22 cellular contexts compared by ENCODE assay signal in genomic region chr17:42917236-42917603, GRCh38. TPM values are rescaled to one million over a fixed set of nuclear protein-coding genes. Genes with fewer than 3 reads are reported as not detected.
DNase-seq lines count a peak whose midpoint lies in the region; FAIRE-seq and TF ChIP-seq lines count a peak whose summit lies in the region.
"Had no signal": no experiment of that assay in that cellular context is flagged by ENCODE, and none has a peak within 500 bp of the region (broad histone marks: within the 10 kb centered on the region; RNA-seq: fewer than 3 reads in every experiment).

No MANE protein-coding gene starts in this region.

- H3K36me3 ChIP-seq in A673 (ENCODE audit: insufficient read depth, low read length, poor library complexity, severe bottlenecking): no peaks in the 10 kb centered on the region
- no peaks in the 10 kb centered on the region for H3K36me3 ChIP-seq in bronchial epithelial cell (ENCODE audit: control insufficient read depth, insufficient read depth, low read length)
- no peaks in the 10 kb centered on the region for H3K36me3 ChIP-seq in mesendoderm (ENCODE audit: control insufficient read depth, insufficient read depth, low read length)
- no peaks in the 10 kb centered on the region for H3K36me3 ChIP-seq in CD8-positive, alpha-beta memory T cell (ENCODE audit: insufficient read depth, low read length)
- H3K36me3 ChIP-seq in MG63: no peaks in the 10 kb centered on the region

- H3K9ac ChIP-seq in mesendoderm (ENCODE audit: low read length): no peak overlapping the region

- WGBS in mesendoderm (ENCODE audit: extremely low coverage, insufficient coverage, low lambda C conversion rate): no CpG with 5 or more reads among the region's 8 CpGs

- no peak overlapping the region for H2BK5ac ChIP-seq in mesendoderm (ENCODE audit: low read length)

- H3K4me1 Mint-ChIP-seq in CD8-positive, alpha-beta memory T cell: no peaks in the 10 kb centered on the region

- H3K23ac ChIP-seq in mesendoderm (ENCODE audit: low read length): no peak overlapping the region

- no peak for TF ChIP-seq RAD21 in Ishikawa (IDR thresholded peaks at IDR 0.05; ENCODE audit: low read depth)

- H3K9me3 ChIP-seq in A673 (ENCODE audit: low read depth, low read length, poor library complexity, severe bottlenecking) (no peaks in the 10 kb centered on the region), MG63 (no peaks in the 10 kb centered on the region)
- no peaks in the 10 kb centered on the region for H3K9me3 ChIP-seq in CD8-positive, alpha-beta memory T cell (ENCODE audit: low read length)
- H3K9me3 ChIP-seq: A549, Caco-2 had no signal

- DNase-seq in A673 (ENCODE audit: low spot score) (peak; percentile 8), bronchial epithelial cell (ENCODE audit: low read depth) (peak; percentile 60), mesendoderm (peak; percentile 44), MG63 (no peak), activated T-cell treated with anti-CD3 and anti-CD28 coated beads for 4 hours (no peak)
- no peak for DNase-seq in CD8-positive, alpha-beta memory T cell
- DNase-seq in activated CD4-positive, alpha-beta T cell treated with anti-CD3 and anti-CD28 coated beads, Interleukin-2, amount 50 U/mL, for 48 hours: no peak
- DNase-seq: AML-193, Caco-2, DMS153, EL, Karpas-422, NCI-H1105, NCI-H187, NCI-H226, NCI-H526, OCI-M1, SHP77 treated with DMSO at 0.1 percent for 48 hours had no signal

- no peaks in the 10 kb centered on the region for H3K79me1 ChIP-seq in mesendoderm (ENCODE audit: low read length)

- no TSS peak for BruUV-seq in A673 (replicated peaks; lab: Mats Ljungman, UMichigan)

- no peak for TF ChIP-seq EP300 in Ishikawa (IDR thresholded peaks at IDR 0.05; ENCODE audit: borderline replicate concordance)

- H3K79me2 ChIP-seq in mesendoderm (ENCODE audit: control insufficient read depth, insufficient read depth, low read length): no peaks in the 10 kb centered on the region

- no peak overlapping the region for H3K4me3 Mint-ChIP-seq in CD8-positive, alpha-beta memory T cell
- H3K4me3 Mint-ChIP-seq: CD14-positive monocyte had no signal

- peaks cover 2 to 34% of the 10 kb centered on the region in 2 donors for H3K27me3 Mint-ChIP-seq in CD8-positive, alpha-beta memory T cell

- H4K5ac ChIP-seq in mesendoderm (ENCODE audit: low read length): no peak overlapping the region

- no peak overlapping the region for H4K8ac ChIP-seq in mesendoderm (ENCODE audit: low read depth, low read length)

- no peaks in the 10 kb centered on the region for H3K9me3 Mint-ChIP-seq in CD8-positive, alpha-beta memory T cell

- H3K27ac Mint-ChIP-seq in CD8-positive, alpha-beta memory T cell: peak overlapping the region in 1 of 8 donors; percentile 21
- H3K27ac Mint-ChIP-seq: CD14-positive monocyte had no signal

- H3K36me3 Mint-ChIP-seq in CD8-positive, alpha-beta memory T cell: no peaks in the 10 kb centered on the region
- H3K36me3 Mint-ChIP-seq: CD14-positive monocyte had no signal

- H3K4me3 ChIP-seq in A673 (ENCODE audit: low read depth, low read length, poor library complexity, severe bottlenecking) (no peak overlapping the region), bronchial epithelial cell (ENCODE audit: low read depth, low read length) (no peak overlapping the region), mesendoderm (ENCODE audit: low read length) (no peak overlapping the region), MG63 (no peak overlapping the region)
- H3K4me3 ChIP-seq in CD8-positive, alpha-beta memory T cell (ENCODE audit: low read length): no peak overlapping the region
- H3K4me3 ChIP-seq: A549 had no signal

- H3K18ac ChIP-seq in mesendoderm (ENCODE audit: low read length): no peak overlapping the region

- H3K4ac ChIP-seq in mesendoderm (ENCODE audit: low read depth, low read length): no peak overlapping the region

- TF ChIP-seq CTCF in A673 (conservative IDR thresholded peaks at IDR 0.05; ENCODE audit: low read depth, low read length): no peak
- TF ChIP-seq CTCF in bronchial epithelial cell (IDR thresholded peaks at IDR 0.05; ENCODE audit: insufficient read depth, low read length, severe bottlenecking): no peak

- H2BK15ac ChIP-seq in mesendoderm (replicated peaks; ENCODE audit: low read depth): no peak overlapping the region

- no peaks in the 10 kb centered on the region for H3K4me1 ChIP-seq in A673 (ENCODE audit: insufficient read depth, low read length, poor library complexity, severe bottlenecking)
- H3K4me1 ChIP-seq in mesendoderm (ENCODE audit: control insufficient read depth, low read depth, low read length): no peaks in the 10 kb centered on the region
- H3K4me1 ChIP-seq in CD8-positive, alpha-beta memory T cell (ENCODE audit: insufficient read depth, low read length): no peaks in the 10 kb centered on the region

- no peak overlapping the region for H2BK120ac ChIP-seq in mesendoderm (ENCODE audit: low read depth, low read length)

- no peak overlapping the region for H3K56ac ChIP-seq in mesendoderm (ENCODE audit: low read length)

- no peak overlapping the region for H3K27ac ChIP-seq in A673 (ENCODE audit: low read depth, low read length, poor library complexity, severe bottlenecking)
- H3K27ac ChIP-seq in mesendoderm (ENCODE audit: low read depth, low read length): no peak overlapping the region
- H3K27ac ChIP-seq in CD8-positive, alpha-beta memory T cell (ENCODE audit: low read depth, low read length): no peak overlapping the region
- H3K27ac ChIP-seq: A549 had no signal

- CTCF ChIA-PET in A673 (lab: Charles Lee): no interaction called here
- CTCF ChIA-PET in CD8-positive, alpha-beta memory T cell (lab: Charles Lee): no interaction called here

- intact Hi-C loops in A673 (cut with micrococcal nuclease; ENCODE audit: unreplicated experiment): no loop called here

- no peak for FAIRE-seq in bronchial epithelial cell (lab: Jason Lieb, UNC)
- FAIRE-seq: A549 had no signal

- POLR2A ChIA-PET in A673 (lab: Charles Lee; ENCODE audit: low non-redundant PET): no interaction called here
- POLR2A ChIA-PET in CD8-positive, alpha-beta memory T cell (lab: Charles Lee): no interaction called here

- H3K4me2 ChIP-seq in mesendoderm (ENCODE audit: low read length): no peak overlapping the region
- H3K4me2 ChIP-seq: A549 had no signal

- H3K27me3 ChIP-seq in A673 (replicated peaks; ENCODE audit: insufficient read depth, low read depth, low read length, poor library complexity) (no peaks in the 10 kb centered on the region), bronchial epithelial cell (ENCODE audit: control insufficient read depth, insufficient read depth, low read length) (no peaks in the 10 kb centered on the region), mesendoderm (ENCODE audit: insufficient read depth, low read length, poor library complexity) (no peaks in the 10 kb centered on the region), MG63 (no peaks in the 10 kb centered on the region)
- no peaks in the 10 kb centered on the region for H3K27me3 ChIP-seq in CD8-positive, alpha-beta memory T cell (ENCODE audit: insufficient read depth, low read length, poor library complexity, severe bottlenecking)

- H2AK5ac ChIP-seq in mesendoderm (ENCODE audit: low read length): no peak overlapping the region

TF ChIP-seq in Ishikawa, 13 proteins besides CTCF, POLR2A, EP300 and RAD21:
- no peak for TF ChIP-seq USF1 (IDR thresholded peaks at IDR 0.05)
- no peak for TF ChIP-seq MAX (IDR thresholded peaks at IDR 0.05)
- no peak for TF ChIP-seq EGR1 (IDR thresholded peaks at IDR 0.05)
- peak; percentile 81 for TF ChIP-seq TEAD4 (IDR thresholded peaks at IDR 0.05)

RNA-seq across cellular contexts. Expression of gene G6PC1, which starts 16.6 kb away (rescaled TPM):
- total RNA-seq in A673 (2021): not detected in 2 replicates
- total RNA-seq in bronchial epithelial cell: not detected in 2 replicates
- polyA plus RNA-seq in mesendoderm (2013, experiment 1 of 2): not detected
- polyA plus RNA-seq in mesendoderm (2013, experiment 2 of 2): not detected
- not detected for total RNA-seq in CD8-positive, alpha-beta memory T cell
- not detected for polyA plus RNA-seq in CD8-positive, alpha-beta memory T cell
- not detected in 2 replicates for total RNA-seq in MG63 (2014; rRNA removed; shearing (Covaris generic); ENCODE audit: low replicate concordance)
- total RNA-seq: Caco-2, RPMI7951 had no signal
- polyA plus RNA-seq: A549, CD14-positive monocyte had no signal

RNA-seq across cellular contexts. Expression of gene AARSD1, which starts 47.0 kb away (rescaled TPM):
- total RNA-seq in A673 (2021) (32.9 and 36.0 TPM in 2 replicates), bronchial epithelial cell (18.3 and 24.7 TPM in 2 replicates)
- 64.0 TPM for polyA plus RNA-seq in mesendoderm (2013, experiment 1 of 2)
- 64.3 TPM for polyA plus RNA-seq in mesendoderm (2013, experiment 2 of 2)
- total RNA-seq in CD8-positive, alpha-beta memory T cell: 100 to 1,000 TPM in 1 of 2 experiments, 10 to 100 TPM in 1; 99.1 to 102 TPM
- 39.4 TPM for polyA plus RNA-seq in CD8-positive, alpha-beta memory T cell
- 41.7 and 47.0 TPM in 2 replicates for total RNA-seq in MG63 (2014; rRNA removed; shearing (Covaris generic); ENCODE audit: low replicate concordance)

Comparison
In these comparisons a context has a peak if more than half of its experiments do, and no peak if none do; other contexts are left out.
1. DNase-seq: peak in A673 (single experiment), bronchial epithelial cell (single experiment) and mesendoderm (single experiment); none in CD8-positive, alpha-beta memory T cell (0 of 5), activated CD4-positive, alpha-beta T cell treated with anti-CD3 and anti-CD28 coated beads, Interleukin-2, amount 50 U/mL, for 48 hours (0 of 2), MG63 (single experiment) and activated T-cell treated with anti-CD3 and anti-CD28 coated beads for 4 hours (single experiment).